Comparison of ENCODE assay signal across 10 cellular contexts in the genomic region with DNA sequence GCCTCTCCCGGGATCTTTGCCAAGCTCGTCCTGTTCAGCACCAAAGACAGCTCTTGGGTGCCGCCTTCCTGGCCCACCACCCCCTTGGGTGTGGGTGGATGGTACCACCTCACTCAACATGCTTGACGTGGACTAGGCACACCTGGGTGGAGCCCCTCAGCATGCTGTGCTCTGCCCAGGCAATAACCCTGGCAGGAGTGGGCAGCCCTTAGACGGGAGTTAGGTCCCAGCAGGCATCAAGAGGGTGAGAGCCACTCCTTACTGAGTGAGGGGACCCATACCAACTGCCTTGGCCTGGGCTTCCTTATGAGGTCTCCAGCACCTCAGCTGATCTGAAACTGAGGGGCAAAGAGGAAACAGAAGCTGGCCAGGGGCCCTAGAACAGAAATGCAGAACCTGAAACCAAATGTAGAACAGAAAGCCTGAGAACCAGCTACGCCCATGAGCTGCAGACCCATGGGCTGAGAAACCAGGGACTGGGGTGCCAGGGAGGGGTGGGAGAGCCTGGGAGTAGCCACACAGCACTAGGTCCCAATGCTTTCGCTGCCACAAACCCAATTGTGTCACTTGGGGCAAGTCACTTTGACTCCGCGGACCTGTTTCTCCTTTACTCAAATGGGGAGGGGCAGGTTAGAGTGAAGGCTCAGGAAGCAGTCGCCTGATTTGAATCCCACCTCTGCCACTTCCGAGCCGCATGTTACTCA. TPM values are rescaled to one million over a fixed set of nuclear protein-coding genes. Genes with fewer than 3 reads are reported as not detected.
DNase-seq lines count a peak whose midpoint lies in the region; ATAC-seq and TF ChIP-seq lines count a peak whose summit lies in the region.
"Had no signal": no experiment of that assay in that cellular context is flagged by ENCODE, and none has a peak within 500 bp of the region (broad histone marks: within the 10 kb centered on the region; RNA-seq: fewer than 3 reads in every experiment).

No MANE protein-coding gene starts in this region.

- no peak for TF ChIP-seq CTCF in GM12864 (IDR thresholded peaks at IDR 0.05; ENCODE audit: low read depth, low read length, missing control alignments)

- H3K4me1 ChIP-seq in muscle layer of duodenum (ENCODE audit: control insufficient read depth in 1 of 2, insufficient read depth in 2 of 2, low read length in 2 of 2): no peaks in the 10 kb centered on the region

- H3K27ac ChIP-seq in muscle layer of duodenum (ENCODE audit: low read length): peak overlapping the region; percentile 16

- peak overlapping the region; percentile 83 for H3K4me3 ChIP-seq in GM12864 (ENCODE audit: low read depth, low read length)
- H3K4me3 ChIP-seq in muscle layer of duodenum (ENCODE audit: low read depth in 1 of 2, low read length in 2 of 2): peak overlapping the region; percentile 33 to 49

- H3K36me3 ChIP-seq in muscle layer of duodenum (ENCODE audit: control insufficient read depth in 1 of 2, insufficient read depth in 2 of 2, low read length in 2 of 2): no peaks in the 10 kb centered on the region

- DNase-seq in GM12864 (ENCODE audit: low read depth) (no peak), amniotic epithelial cell (ENCODE audit: low read depth) (peak; percentile 17), dermis blood vessel endothelial cell (no peak)
- DNase-seq in stimulated activated CD4-positive, alpha-beta T cell treated with anti-CD3 and anti-CD28 coated beads, Interleukin-12 subunit alpha, Interleukin-12 subunit beta, amount 100 ng/mL, for 4 hours: no peak
- DNase-seq: activated T-cell treated with anti-CD3 and anti-CD28 coated beads, Interleukin-2, amount 50 U/mL, for 24 hours had no signal

- no peaks in the 10 kb centered on the region for H3K27me3 ChIP-seq in muscle layer of duodenum (ENCODE audit: low read depth, low read length)

- ATAC-seq in HG02981 (IDR thresholded peaks at IDR 0.05; ENCODE audit: unreplicated experiment) (peak; percentile 31), HG02763 (IDR thresholded peaks at IDR 0.05; ENCODE audit: unreplicated experiment) (no peak), GM19351 (IDR thresholded peaks at IDR 0.05; ENCODE audit: unreplicated experiment) (no peak)

- no peaks in the 10 kb centered on the region for H3K9me3 ChIP-seq in muscle layer of duodenum (ENCODE audit: control insufficient read depth in 1 of 2, low read length in 2 of 2)

RNA-seq across cellular contexts. Expression of a gene that starts 2.0 kb away (rescaled TPM):
- not detected in 2 replicates for total RNA-seq in dermis blood vessel endothelial cell
- total RNA-seq: epithelial cell of proximal tubule had no signal

RNA-seq across cellular contexts. Expression of a gene that starts 21.5 kb away (rescaled TPM):
- total RNA-seq in dermis blood vessel endothelial cell: 290 and 303 TPM in 2 replicates

RNA-seq across cellular contexts. Expression of a gene that starts 53.0 kb away (rescaled TPM):
- not detected in 2 replicates for total RNA-seq in dermis blood vessel endothelial cell
- total RNA-seq: epithelial cell of proximal tubule had no signal
